15 cellular contexts compared by ENCODE assay signal in the genomic region with DNA sequence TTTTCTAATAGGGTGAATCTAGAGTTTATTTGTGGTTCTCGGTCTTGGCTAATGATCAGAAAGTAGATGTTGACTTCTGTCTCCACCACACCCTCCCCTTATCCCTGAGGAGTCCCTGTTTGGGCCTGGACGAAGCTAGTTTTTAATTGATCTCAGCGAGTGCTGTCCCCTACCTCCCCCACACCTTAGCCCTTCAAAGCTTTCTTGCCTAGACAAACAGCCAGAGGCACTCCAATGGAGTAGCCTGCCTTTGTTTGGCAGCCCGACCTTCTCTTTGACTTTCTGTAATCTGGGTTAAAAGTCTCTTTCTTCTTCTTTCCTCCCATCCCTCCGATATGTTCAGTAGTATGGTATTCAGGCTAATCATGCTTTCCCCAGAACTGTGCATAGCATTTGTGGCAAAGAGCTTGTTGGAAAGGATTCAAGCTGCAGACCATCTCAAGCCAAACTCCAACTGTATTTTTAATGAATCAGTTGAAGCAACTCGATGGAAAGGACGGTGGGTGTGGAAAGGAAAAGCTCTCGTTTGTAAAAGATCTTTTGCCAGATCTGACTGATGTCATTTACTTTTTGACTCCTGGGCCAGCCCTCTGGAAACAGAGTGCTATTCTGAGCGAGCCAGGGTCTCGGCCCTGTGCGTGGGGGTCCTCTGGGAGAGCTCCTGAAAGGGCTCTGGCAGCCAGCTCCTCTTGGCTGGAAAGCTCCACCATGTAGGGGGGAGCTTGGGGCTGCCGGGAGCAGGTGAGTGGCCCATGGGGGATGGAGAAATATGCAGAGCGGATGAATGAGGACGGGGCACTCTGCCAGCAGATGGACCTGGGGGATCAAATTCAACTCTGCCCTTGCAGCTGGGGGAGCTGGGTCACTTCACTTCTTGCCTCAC. TPM values are rescaled to one million over a fixed set of nuclear protein-coding genes. Genes with fewer than 3 reads are reported as not detected.
A peak's percentile ranks its signal among the peaks of the same experiment; 100 is the strongest.
DNase-seq lines count a peak whose midpoint lies in the region; ATAC-seq, FAIRE-seq and TF ChIP-seq lines count a peak whose summit lies in the region.
"Had no signal": no experiment of that assay in that cellular context is flagged by ENCODE, and none has a peak within 500 bp of the region (broad histone marks: within the 10 kb centered on the region; RNA-seq: fewer than 3 reads in every experiment).

No MANE protein-coding gene starts in this region.

- H3K4me2 ChIP-seq in endothelial cell of umbilical vein (ENCODE audit: insufficient read depth, low read length) (no peak overlapping the region), osteoblast (ENCODE audit: insufficient read depth, low read length) (peak overlapping the region; percentile 80)
- H3K4me2 ChIP-seq: BLaER1 had no signal

- H3K4me3 Mint-ChIP-seq in activated T-helper 17 cell treated with anti-CD3 and anti-CD28 coated beads, Interleukin-2, amount 50 U/mL, for 72 hours = no peak overlapping the region
- H3K4me3 Mint-ChIP-seq: activated T-cell treated with anti-CD3 and anti-CD28 coated beads, Interleukin-2, amount 50 U/mL, for 4 hours had no signal

- H3K36me3 ChIP-seq in endothelial cell of umbilical vein (ENCODE audit: control insufficient read depth in 2 of 2, extremely low read depth in 1 of 2, insufficient read depth in 2 of 2, low read length in 2 of 2) = no peaks in the 10 kb centered on the region
- H3K36me3 ChIP-seq in osteoblast (ENCODE audit: insufficient read depth, low read length) = no peaks in the 10 kb centered on the region
- H3K36me3 ChIP-seq: BLaER1 had no signal

- FAIRE-seq in endothelial cell of umbilical vein (lab: Jason Lieb, UNC) = no peak

- no TSS peak for BruUV-seq in endothelial cell of umbilical vein (replicated peaks; lab: Mats Ljungman, UMichigan)

- CTCF ChIA-PET in endothelial cell of umbilical vein (lab: Charles Lee) = interaction anchor here (1.2 to 4.8 kb wide), 4 partner anchors 9 to 31 kb away, joined by 3 to 14 read pairs (median 6); no protein-coding TSS in a partner anchor

- POLR2A ChIA-PET in endothelial cell of umbilical vein (lab: Charles Lee) = no interaction called here

- H3K4me1 ChIP-seq in endothelial cell of umbilical vein (ENCODE audit: control insufficient read depth, extremely low read depth, insufficient read depth, low read length) = peaks cover 11% of the 10 kb centered on the region
- H3K4me1 ChIP-seq in osteoblast (ENCODE audit: insufficient read depth, low read length) = peaks cover 63% of the 10 kb centered on the region

- H2AFZ ChIP-seq in endothelial cell of umbilical vein (ENCODE audit: low read depth, low read length) (peak overlapping the region; percentile 80), osteoblast (ENCODE audit: low read length) (peak overlapping the region; percentile 80)

- no peak overlapping the region for H3K27ac Mint-ChIP-seq in activated T-helper 17 cell treated with anti-CD3 and anti-CD28 coated beads, Interleukin-2, amount 50 U/mL, for 72 hours

- H3K36me3 Mint-ChIP-seq in activated T-helper 17 cell treated with anti-CD3 and anti-CD28 coated beads, Interleukin-2, amount 50 U/mL, for 72 hours (ENCODE audit: low read depth) = no peaks in the 10 kb centered on the region

- TF ChIP-seq CTCF in endothelial cell of umbilical vein (IDR thresholded peaks at IDR 0.05; ENCODE audit: extremely low read depth in 1 of 2, insufficient read depth in 1 of 2, low read depth in 1 of 2, low read length in 2 of 2) (no peak), osteoblast (IDR thresholded peaks at IDR 0.05; ENCODE audit: extremely low read depth, low read depth, low read length) (no peak)

- intact Hi-C loops in endothelial cell of umbilical vein (cut with micrococcal nuclease) = no loop called here

- H3K4me1 Mint-ChIP-seq in activated T-helper 17 cell treated with anti-CD3 and anti-CD28 coated beads, Interleukin-2, amount 50 U/mL, for 72 hours = no peaks in the 10 kb centered on the region

- in situ Hi-C loops in KBM-7 (cut with MboI; ENCODE audit: low pct_unique_long_range_greater_than_20kb, low sequenced_read_pairs) = no loop called here

- no peak overlapping the region for H3K9ac ChIP-seq in endothelial cell of umbilical vein (replicated peaks; ENCODE audit: extremely low read depth, insufficient read depth, low read length)
- H3K9ac ChIP-seq: BLaER1 had no signal

- H3K9me3 ChIP-seq in endothelial cell of umbilical vein (replicated peaks; ENCODE audit: control insufficient read depth, insufficient read depth, low read length) = no peaks in the 10 kb centered on the region
- no peaks in the 10 kb centered on the region for H3K9me3 ChIP-seq in osteoblast (ENCODE audit: low read depth, low read length)
- H3K9me3 ChIP-seq: BLaER1 had no signal

- TF ChIP-seq POLR2A in endothelial cell of umbilical vein (IDR thresholded peaks at IDR 0.05; ENCODE audit: low read depth, low read length) = no peak

- DNase-seq in DMS79 treated with DMSO at 0.1 percent for 48 hours (lab: John Stamatoyannopoulos, UW) (peak; percentile 54), NCI-H446 treated with DMSO at 0.1 percent for 48 hours (lab: John Stamatoyannopoulos, UW) (peak; percentile 75), endothelial cell of umbilical vein (ENCODE audit: low read depth, low spot score) (no peak), osteoblast (ENCODE audit: insufficient read length, low spot score, missing footprints) (no peak), KBM-7 (no peak), NCI-H526 (lab: John Stamatoyannopoulos, UW) (no peak)
- DNase-seq in activated CD4-positive, CD25-positive, alpha-beta regulatory T cell treated with anti-CD3 and anti-CD28 coated beads, Interleukin-2, amount 50 U/mL, for 72 hours = no peak
- DNase-seq: activated T-cell treated with anti-CD3 and anti-CD28 coated beads, Interleukin-2, amount 50 U/mL, for 4 hours; cerebellar nuclear complex; hippocampal formation; midbrain; retina had no signal

- H3K4me3 ChIP-seq in endothelial cell of umbilical vein (replicated peaks in 1 of 3; ENCODE audit: insufficient read depth in 1 of 3, low read depth in 1 of 3, low read length in 3 of 3) (no peak overlapping the region), osteoblast (ENCODE audit: insufficient read depth, low read length) (peak overlapping the region; percentile 54)
- H3K4me3 ChIP-seq: BLaER1 had no signal

- H3K27me3 ChIP-seq in endothelial cell of umbilical vein (ENCODE audit: control insufficient read depth in 2 of 2, insufficient read depth in 2 of 2, low read length in 2 of 2) (no peaks in the 10 kb centered on the region), osteoblast (ENCODE audit: insufficient read depth, low read length) (no peaks in the 10 kb centered on the region)
- H3K27me3 ChIP-seq: BLaER1 had no signal

- no peak for ATAC-seq in activated T-helper 17 cell treated with anti-CD3 and anti-CD28 coated beads, Interleukin-2, amount 50 U/mL, for 72 hours (replicated peaks)
- ATAC-seq: activated T-cell treated with anti-CD3 and anti-CD28 coated beads, Interleukin-2, amount 50 U/mL, for 4 hours had no signal

- H3K9me3 Mint-ChIP-seq in activated T-helper 17 cell treated with anti-CD3 and anti-CD28 coated beads, Interleukin-2, amount 50 U/mL, for 72 hours = no peaks in the 10 kb centered on the region
- H3K9me3 Mint-ChIP-seq: activated T-cell treated with anti-CD3 and anti-CD28 coated beads, Interleukin-2, amount 50 U/mL, for 4 hours had no signal

- H4K20me1 ChIP-seq in endothelial cell of umbilical vein (replicated peaks; ENCODE audit: control insufficient read depth, extremely low read depth, insufficient read depth, low read length) (no peaks in the 10 kb centered on the region), osteoblast (ENCODE audit: insufficient read depth, low read length) (no peaks in the 10 kb centered on the region)
- H4K20me1 ChIP-seq: BLaER1 had no signal

- H3K79me2 ChIP-seq in endothelial cell of umbilical vein (ENCODE audit: control insufficient read depth, insufficient read depth, low read length) = no peaks in the 10 kb centered on the region
- H3K79me2 ChIP-seq in osteoblast (ENCODE audit: insufficient read depth, low read length) = peaks cover 60% of the 10 kb centered on the region

- dilution Hi-C loops in endothelial cell of umbilical vein (cut with MboI; ENCODE audit: extremely low pct_ligation_motif_present, low sequenced_read_pairs) = no loop called here

- H3K27ac ChIP-seq in endothelial cell of umbilical vein (ENCODE audit: insufficient read depth, low read depth, low read length) (no peak overlapping the region), osteoblast (ENCODE audit: low read depth, low read length) (peak overlapping the region; percentile 99)
- H3K27ac ChIP-seq: BLaER1, VCaP had no signal

- H3K27me3 Mint-ChIP-seq in activated T-helper 17 cell treated with anti-CD3 and anti-CD28 coated beads, Interleukin-2, amount 50 U/mL, for 72 hours = no peaks in the 10 kb centered on the region

- no peaks in the 10 kb centered on the region for H3K9me1 ChIP-seq in endothelial cell of umbilical vein (replicated peaks; ENCODE audit: control insufficient read depth, extremely low read depth, insufficient read depth, low read length)

TF ChIP-seq in endothelial cell of umbilical vein, 7 proteins besides CTCF, POLR2A, EP300 and RAD21 (continues in another document):
- TF ChIP-seq EZH2 (IDR thresholded peaks at IDR 0.05; ENCODE audit: borderline replicate concordance, low read depth, low read length, severe bottlenecking) (no peak), GATA2 (IDR thresholded peaks at IDR 0.05; ENCODE audit: insufficient read depth, insufficient read length, low read depth, low read length) (no peak)

RNA-seq across cellular contexts. Expression of gene FAM180A, which starts 4.5 kb away (rescaled TPM):
- total RNA-seq in endothelial cell of umbilical vein (not detected in 2 replicates), osteoblast (23.5 and 28.9 TPM in 2 replicates)
- not detected in 2 replicates for polyA plus RNA-seq in endothelial cell of umbilical vein
- not detected in 2 replicates for polyA plus RNA-seq in endothelial cell of umbilical vein (2011; cell fraction: cytosol; rRNA removed)
- polyA plus RNA-seq in endothelial cell of umbilical vein (2011; cell fraction: nucleus; rRNA removed) = not detected in 2 replicates
- not detected in 2 replicates for polyA plus RNA-seq in endothelial cell of umbilical vein (2012)
- not detected in 2 replicates for polyA minus RNA-seq in endothelial cell of umbilical vein
- not detected for polyA minus RNA-seq in endothelial cell of umbilical vein (2011; cell fraction: cytosol; rRNA and poly(A)+ RNA removed)
- polyA minus RNA-seq in endothelial cell of umbilical vein (2011; cell fraction: nucleus; rRNA and poly(A)+ RNA removed) = not detected in 2 replicates
- total RNA-seq in activated T-helper 17 cell treated with anti-CD3 and anti-CD28 coated beads, Interleukin-2, amount 50 U/mL, for 72 hours = not detected
- total RNA-seq: activated T-cell treated with anti-CD3 and anti-CD28 coated beads, Interleukin-2, amount 50 U/mL, for 4 hours had no signal

RNA-seq across cellular contexts. Expression of gene SLC13A4, which starts 16.2 kb away (rescaled TPM):
- not detected in 2 replicates for total RNA-seq in endothelial cell of umbilical vein
- polyA plus RNA-seq in endothelial cell of umbilical vein = not detected in 2 replicates
- polyA plus RNA-seq in endothelial cell of umbilical vein (2011; cell fraction: cytosol; rRNA removed) = not detected in 2 replicates
- polyA plus RNA-seq in endothelial cell of umbilical vein (2011; cell fraction: nucleus; rRNA removed) = not detected in 2 replicates
- polyA plus RNA-seq in endothelial cell of umbilical vein (2012) = 0.16 and 0.46 TPM in 2 replicates
- polyA minus RNA-seq in endothelial cell of umbilical vein = not detected in 2 replicates
- not detected for polyA minus RNA-seq in endothelial cell of umbilical vein (2011; cell fraction: cytosol; rRNA and poly(A)+ RNA removed)
- not detected in 2 replicates for polyA minus RNA-seq in endothelial cell of umbilical vein (2011; cell fraction: nucleus; rRNA and poly(A)+ RNA removed)
- total RNA-seq in osteoblast = 0.36 and 0.88 TPM in 2 replicates
- not detected for total RNA-seq in activated T-helper 17 cell treated with anti-CD3 and anti-CD28 coated beads, Interleukin-2, amount 50 U/mL, for 72 hours
- total RNA-seq: activated T-cell treated with anti-CD3 and anti-CD28 coated beads, Interleukin-2, amount 50 U/mL, for 4 hours had no signal

Comparison
In these comparisons a context has a peak if more than half of its experiments do, and no peak if none do; other contexts are left out.
1. DNase-seq: peak in DMS79 treated with DMSO at 0.1 percent for 48 hours (single experiment) and NCI-H446 treated with DMSO at 0.1 percent for 48 hours (single experiment); none in endothelial cell of umbilical vein (single experiment), osteoblast (single experiment), KBM-7 (single experiment), NCI-H526 (0 of 2) and activated CD4-positive, CD25-positive, alpha-beta regulatory T cell treated with anti-CD3 and anti-CD28 coated beads, Interleukin-2, amount 50 U/mL, for 72 hours (single experiment).
2. RNA of gene FAM180A, which starts 4.5 kb away (total RNA-seq): 23.5 to 28.9 TPM in osteoblast; not detected in endothelial cell of umbilical vein and not detected in activated T-helper 17 cell treated with anti-CD3 and anti-CD28 coated beads, Interleukin-2, amount 50 U/mL, for 72 hours; every median in the first group is over 10 times any median in the second.